8 cellular contexts compared by ENCODE assay signal in genomic region chr10:89373916-89374711, GRCh38. TPM values are rescaled to one million over a fixed set of nuclear protein-coding genes. Genes with fewer than 3 reads are reported as not detected.
DNase-seq lines count a peak whose midpoint lies in the region; ATAC-seq and TF ChIP-seq lines count a peak whose summit lies in the region.

No MANE protein-coding gene starts in this region.

- H3K36me3 Mint-ChIP-seq in activated naive CD8-positive, alpha-beta T cell treated with anti-CD3 and anti-CD28 coated beads for 36 hours, result no peaks in the 10 kb centered on the region

- no peak overlapping the region for H3K4me3 Mint-ChIP-seq in activated naive CD8-positive, alpha-beta T cell treated with anti-CD3 and anti-CD28 coated beads for 36 hours

- no peaks in the 10 kb centered on the region for H3K9me3 Mint-ChIP-seq in activated naive CD8-positive, alpha-beta T cell treated with anti-CD3 and anti-CD28 coated beads for 36 hours

- H3K27ac Mint-ChIP-seq in activated naive CD8-positive, alpha-beta T cell treated with anti-CD3 and anti-CD28 coated beads for 36 hours, result no peak overlapping the region

- peaks cover 18% of the 10 kb centered on the region for H3K4me1 ChIP-seq in SJSA1 (replicated peaks)

- DNase-seq in COLO668 (lab: John Stamatoyannopoulos, UW; ENCODE audit: unreplicated experiment) (peak; percentile 31), SJSA1 (ENCODE audit: low read depth in 1 of 2, low spot score in 2 of 2) (peak; percentile 65 to 76), fibroblast of villous mesenchyme (ENCODE audit: low read depth) (peak; percentile 90), pons (ENCODE audit: low spot score) (peak; percentile 100), SKM-1 treated with dmso at 0.1 percent for 144 hours (lab: John Stamatoyannopoulos, UW; ENCODE audit: unreplicated experiment) (no peak)
- no peak for DNase-seq in activated naive CD8-positive, alpha-beta T cell treated with anti-CD3 and anti-CD28 coated beads for 36 hours
- DNase-seq in activated T-cell treated with anti-CD3 and anti-CD28 coated beads, Interleukin-2, amount 50 U/mL, for 48 hours, result no peak

- H3K27me3 Mint-ChIP-seq in activated naive CD8-positive, alpha-beta T cell treated with anti-CD3 and anti-CD28 coated beads for 36 hours, result peaks cover 12% of the 10 kb centered on the region

- peaks cover 3% of the 10 kb centered on the region for H3K4me1 Mint-ChIP-seq in activated naive CD8-positive, alpha-beta T cell treated with anti-CD3 and anti-CD28 coated beads for 36 hours

- TF ChIP-seq CTCF in fibroblast of villous mesenchyme (IDR thresholded peaks at IDR 0.05; ENCODE audit: insufficient read depth, low read depth, low read length), result no peak

- H3K27me3 ChIP-seq in SJSA1 (replicated peaks), result no peaks in the 10 kb centered on the region

- no peaks in the 10 kb centered on the region for H3K9me3 ChIP-seq in SJSA1 (replicated peaks)

- no peak overlapping the region for H3K4me3 ChIP-seq in SJSA1
- H3K4me3 ChIP-seq in fibroblast of villous mesenchyme (ENCODE audit: low read depth, low read length), result no peak overlapping the region

- no peaks in the 10 kb centered on the region for H3K36me3 ChIP-seq in SJSA1

- peak overlapping the region; percentile 22; the same call in 1 of the 2 replicates for H3K27ac ChIP-seq in SJSA1

- ATAC-seq in GM21825 (IDR thresholded peaks at IDR 0.05; ENCODE audit: unreplicated experiment), result no peak

RNA-seq across cellular contexts. Expression of gene IFIT1B, which starts 3.7 kb away (rescaled TPM):
- total RNA-seq in SJSA1 (2014; rRNA removed; shearing (Covaris generic)), result not detected in 2 replicates
- total RNA-seq in fibroblast of villous mesenchyme, result under 0.01 TPM in 1 of 2 replicates, not detected in the other
- not detected for total RNA-seq in activated naive CD8-positive, alpha-beta T cell treated with anti-CD3 and anti-CD28 coated beads for 36 hours

RNA-seq across cellular contexts. Expression of gene IFIT1, which starts 18.3 kb away (rescaled TPM):
- 1.8 and 5.2 TPM in 2 replicates for total RNA-seq in SJSA1 (2014; rRNA removed; shearing (Covaris generic))
- total RNA-seq in fibroblast of villous mesenchyme, result 32.9 and 70.8 TPM in 2 replicates
- total RNA-seq in activated naive CD8-positive, alpha-beta T cell treated with anti-CD3 and anti-CD28 coated beads for 36 hours, result 1 to 10 TPM; 7.2 to 9.1 TPM

RNA-seq across cellular contexts. Expression of gene IFIT5, which starts 40.3 kb away (rescaled TPM):
- 32.5 and 39.3 TPM in 2 replicates for total RNA-seq in SJSA1 (2014; rRNA removed; shearing (Covaris generic))
- total RNA-seq in fibroblast of villous mesenchyme, result 36.7 and 52.7 TPM in 2 replicates
- 10 to 100 TPM; 15.0 to 16.5 TPM for total RNA-seq in activated naive CD8-positive, alpha-beta T cell treated with anti-CD3 and anti-CD28 coated beads for 36 hours

RNA-seq across cellular contexts. Expression of gene IFIT3, which starts 46.3 kb away (rescaled TPM):
- 9.0 and 12.9 TPM in 2 replicates for total RNA-seq in SJSA1 (2014; rRNA removed; shearing (Covaris generic))
- total RNA-seq in fibroblast of villous mesenchyme, result 61.8 and 90.2 TPM in 2 replicates
- total RNA-seq in activated naive CD8-positive, alpha-beta T cell treated with anti-CD3 and anti-CD28 coated beads for 36 hours, result 10 to 100 TPM; 28.6 to 28.7 TPM

Comparison
In these comparisons a context has a peak if more than half of its experiments do, and no peak if none do; other contexts are left out.
1. DNase-seq: peak in COLO668 (single experiment), SJSA1 (2 of 2), fibroblast of villous mesenchyme (single experiment) and pons (single experiment); none in activated naive CD8-positive, alpha-beta T cell treated with anti-CD3 and anti-CD28 coated beads for 36 hours (single experiment), activated T-cell treated with anti-CD3 and anti-CD28 coated beads, Interleukin-2, amount 50 U/mL, for 48 hours (0 of 2) and SKM-1 treated with dmso at 0.1 percent for 144 hours (single experiment).